Comparison of ENCODE assay signal across 23 cellular contexts in the genomic region with DNA sequence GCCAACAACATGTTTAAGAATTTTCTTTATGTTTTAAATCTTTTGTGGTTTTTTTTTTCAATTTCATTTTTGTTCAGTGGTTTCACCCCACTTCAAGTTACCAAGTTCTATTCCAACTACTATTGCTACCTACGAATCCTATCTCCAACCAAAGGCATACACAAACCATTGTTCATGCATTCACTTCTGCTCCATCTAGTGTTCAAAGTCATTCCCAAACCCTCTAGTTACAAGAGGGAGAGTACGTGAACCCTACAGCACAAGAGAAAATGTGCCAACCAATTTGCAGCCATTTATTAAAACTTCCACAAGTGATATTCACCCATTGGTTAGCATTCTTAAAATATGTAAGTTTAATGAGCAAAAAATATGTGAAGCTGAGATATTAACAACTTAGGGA.
DNase-seq lines count a peak whose midpoint lies in the region; ATAC-seq and TF ChIP-seq lines count a peak whose summit lies in the region.
"Had no signal": no experiment of that assay in that cellular context is flagged by ENCODE, and none has a peak within 500 bp of the region (broad histone marks: within the 10 kb centered on the region; RNA-seq: fewer than 3 reads in every experiment).

No MANE protein-coding gene starts in this region.

- TF ChIP-seq POLR2A in breast epithelium (IDR thresholded peaks at IDR 0.05) (no peak), lower leg skin (IDR thresholded peaks at IDR 0.05) (no peak)

- DNase-seq in MCF 10A (ENCODE audit: unreplicated experiment) (peak; percentile 11), breast epithelium (ENCODE audit: low spot score in 2 of 2) (no peak), endodermal cell (no peak), mucosa of descending colon (no peak), islet precursor cell (no peak), lower leg skin (ENCODE audit: low spot score in 2 of 2) (no peak)
- DNase-seq in activated T-cell treated with anti-CD3 and anti-CD28 coated beads, Interleukin-2, amount 50 U/mL, for 72 hours = no peak
- DNase-seq: activated CD4-positive, alpha-beta T cell treated with anti-CD3 and anti-CD28 coated beads for 4 hours; activated gamma-delta T cell; adrenal gland; caudate nucleus; CD4-positive, alpha-beta memory T cell; DMS79 treated with DMSO at 0.1 percent for 48 hours; left lung; NCI-H2081; NCI-H526 treated with DMSO at 0.1 percent for 48 hours; stimulated activated CD4-positive, alpha-beta T cell treated with anti-CD3 and anti-CD28 coated beads, Interleukin-12 subunit alpha, Interleukin-12 subunit beta, amount 100 ng/mL, for 4 hours; stimulated activated CD8-positive, alpha-beta memory T cell treated with anti-CD3 and anti-CD28 coated beads, Interleukin-4, amount 100 ng/mL, for 48 hours; substantia nigra had no signal

- H3K27ac Mint-ChIP-seq in MCF 10A (ENCODE audit: low read depth, unreplicated experiment) = no peak overlapping the region
- H3K27ac Mint-ChIP-seq in endodermal cell = no peak overlapping the region
- H3K27ac Mint-ChIP-seq in activated T-cell treated with anti-CD3 and anti-CD28 coated beads, Interleukin-2, amount 50 U/mL, for 72 hours = no peak overlapping the region
- H3K27ac Mint-ChIP-seq: CD4-positive, alpha-beta memory T cell had no signal

- no peak overlapping the region for H3K9ac ChIP-seq in endodermal cell (ENCODE audit: extremely low read depth, low read length, poor library complexity, severe bottlenecking)

- intact Hi-C loops in MCF 10A (cut with micrococcal nuclease) = loop anchor here (1.0 kb wide), 1 partner anchor 417 kb away; no protein-coding TSS in a partner anchor
- intact Hi-C loops in breast epithelium (cut with DNase I; ENCODE audit: low total_unique reads) = loop anchor here (1.0 kb wide), 1 partner anchor 8 kb away; no protein-coding TSS in a partner anchor
- intact Hi-C loops in mucosa of descending colon (cut with DNase I, micrococcal nuclease) = no loop called here
- intact Hi-C loops in lower leg skin (cut with DNase I; ENCODE audit: low total_unique reads) = no loop called here

- H3K9me3 Mint-ChIP-seq in MCF 10A (ENCODE audit: unreplicated experiment) = no peaks in the 10 kb centered on the region
- H3K9me3 Mint-ChIP-seq in endodermal cell = no peaks in the 10 kb centered on the region
- H3K9me3 Mint-ChIP-seq in activated T-cell treated with anti-CD3 and anti-CD28 coated beads, Interleukin-2, amount 50 U/mL, for 72 hours = peaks cover 5 to 10% of the 10 kb centered on the region in 2 donors

- TF ChIP-seq CTCF in MCF 10A (IDR thresholded peaks at IDR 0.05; ENCODE audit: unreplicated experiment) = peak; percentile 7
- TF ChIP-seq CTCF in breast epithelium (IDR thresholded peaks at IDR 0.05) = no peak
- TF ChIP-seq CTCF in endodermal cell (conservative IDR thresholded peaks at IDR 0.05) = peak; percentile 58
- no peak for TF ChIP-seq CTCF in mucosa of descending colon (IDR thresholded peaks at IDR 0.05)
- no peak for TF ChIP-seq CTCF in lower leg skin (IDR thresholded peaks at IDR 0.05)

- H3K36me3 Mint-ChIP-seq in MCF 10A (ENCODE audit: insufficient read depth, unreplicated experiment) (no peaks in the 10 kb centered on the region), endodermal cell (ENCODE audit: low read depth) (no peaks in the 10 kb centered on the region)
- no peaks in the 10 kb centered on the region for H3K36me3 Mint-ChIP-seq in activated T-cell treated with anti-CD3 and anti-CD28 coated beads, Interleukin-2, amount 50 U/mL, for 72 hours (ENCODE audit: insufficient read depth in 2 of 2)
- H3K36me3 Mint-ChIP-seq: CD4-positive, alpha-beta memory T cell had no signal

- CTCF ChIA-PET in MCF 10A (lab: Yijun Ruan, JAX) = interaction anchor here (1.1 kb wide), 1 partner anchor 9 kb away, joined by 3 read pairs; no protein-coding TSS in a partner anchor

- no peak overlapping the region for H3K4me3 Mint-ChIP-seq in MCF 10A (ENCODE audit: unreplicated experiment)
- no peak overlapping the region for H3K4me3 Mint-ChIP-seq in endodermal cell
- H3K4me3 Mint-ChIP-seq in activated T-cell treated with anti-CD3 and anti-CD28 coated beads, Interleukin-2, amount 50 U/mL, for 72 hours = no peak overlapping the region
- H3K4me3 Mint-ChIP-seq: CD4-positive, alpha-beta memory T cell had no signal

- POLR2A ChIA-PET in MCF 10A (lab: Yijun Ruan, JAX) = no interaction called here

- H3K27me3 Mint-ChIP-seq in MCF 10A (ENCODE audit: insufficient read depth, unreplicated experiment) (peaks cover 100% of the 10 kb centered on the region), endodermal cell (ENCODE audit: insufficient read depth) (no peaks in the 10 kb centered on the region)
- no peaks in the 10 kb centered on the region for H3K27me3 Mint-ChIP-seq in activated T-cell treated with anti-CD3 and anti-CD28 coated beads, Interleukin-2, amount 50 U/mL, for 72 hours (ENCODE audit: low read depth)
- H3K27me3 Mint-ChIP-seq: CD4-positive, alpha-beta memory T cell had no signal

- no TSS peak for BruUV-seq in MCF 10A (replicated peaks; lab: Mats Ljungman, UMichigan)

- H3K27me3 ChIP-seq in breast epithelium = no peaks in the 10 kb centered on the region
- H3K27me3 ChIP-seq in endodermal cell (ENCODE audit: control insufficient read depth, insufficient read depth, low read length, poor library complexity, severe bottlenecking) = no peaks in the 10 kb centered on the region
- H3K27me3 ChIP-seq: adrenal gland, esophagus muscularis mucosa, left lung, vagina had no signal

- no peaks in the 10 kb centered on the region for H3K4me1 Mint-ChIP-seq in MCF 10A (ENCODE audit: insufficient read depth, unreplicated experiment)
- H3K4me1 Mint-ChIP-seq in endodermal cell = peaks cover 5% of the 10 kb centered on the region
- no peaks in the 10 kb centered on the region for H3K4me1 Mint-ChIP-seq in activated T-cell treated with anti-CD3 and anti-CD28 coated beads, Interleukin-2, amount 50 U/mL, for 72 hours (ENCODE audit: low read depth)
- H3K4me1 Mint-ChIP-seq: CD4-positive, alpha-beta memory T cell had no signal

- H3K4me1 ChIP-seq in breast epithelium = no peaks in the 10 kb centered on the region
- no peaks in the 10 kb centered on the region for H3K4me1 ChIP-seq in endodermal cell (ENCODE audit: control insufficient read depth, insufficient read depth, low read length)
- H3K4me1 ChIP-seq in mucosa of descending colon (ENCODE audit: low read depth) = no peaks in the 10 kb centered on the region
- H3K4me1 ChIP-seq: adrenal gland, esophagus muscularis mucosa, left lung, vagina had no signal

- H3K36me3 ChIP-seq in breast epithelium = no peaks in the 10 kb centered on the region
- H3K36me3 ChIP-seq in endodermal cell (ENCODE audit: control insufficient read depth, insufficient read depth, low read length) = no peaks in the 10 kb centered on the region
- no peaks in the 10 kb centered on the region for H3K36me3 ChIP-seq in mucosa of descending colon (ENCODE audit: low read depth)
- H3K36me3 ChIP-seq: adrenal gland, esophagus muscularis mucosa, left lung, vagina had no signal

- 80 to 88% methylated on average over 1 to 2 of the region's 2 CpGs for WGBS in endodermal cell (ENCODE audit: insufficient coverage in 1 of 2, insufficient read length in 1 of 2), 2 experiments
- 79 to 81% methylated on average over 2 of the region's 2 CpGs for WGBS in lower leg skin, 2 donors

- H3K27ac ChIP-seq in breast epithelium = no peak overlapping the region
- H3K27ac ChIP-seq in endodermal cell (ENCODE audit: low read depth, low read length) = no peak overlapping the region
- H3K27ac ChIP-seq: adrenal gland, esophagus muscularis mucosa, left lung, vagina had no signal

- H3K9me3 ChIP-seq in breast epithelium (no peaks in the 10 kb centered on the region), endodermal cell (ENCODE audit: control insufficient read depth, low read length) (no peaks in the 10 kb centered on the region), mucosa of descending colon (no peaks in the 10 kb centered on the region)
- H3K9me3 ChIP-seq: adrenal gland, esophagus muscularis mucosa, left lung, vagina had no signal

- peak; percentile 61; the same call in 2 of the 3 replicates for ATAC-seq in SK-N-SH treated with all-trans-retinoic acid at 6 μM for 48 hours
- ATAC-seq in mucosa of descending colon = no peak
- no peak for ATAC-seq in activated T-cell treated with anti-CD3 and anti-CD28 coated beads, Interleukin-2, amount 50 U/mL, for 72 hours (replicated peaks in 1 of 2)
- ATAC-seq: left lung, Panc1 had no signal

- no peak overlapping the region for H3K4me3 ChIP-seq in breast epithelium
- H3K4me3 ChIP-seq in endodermal cell (ENCODE audit: low read length) = no peak overlapping the region
- H3K4me3 ChIP-seq in mucosa of descending colon = no peak overlapping the region
- H3K4me3 ChIP-seq in lower leg skin (ENCODE audit: low read depth, poor library complexity, severe bottlenecking) = no peak overlapping the region
- H3K4me3 ChIP-seq: adrenal gland, esophagus muscularis mucosa, left lung, vagina had no signal

TF ChIP-seq in SK-N-SH treated with all-trans-retinoic acid at 6 μM for 48 hours, 23 proteins besides CTCF, POLR2A, EP300 and RAD21 (continues in another document):
- TF ChIP-seq TSHZ2 (CRISPR knock-in tag; IDR thresholded peaks at IDR 0.05) (no peak), ZFP3 (CRISPR knock-in tag; IDR thresholded peaks at IDR 0.05) (no peak), CSDC2 (CRISPR knock-in tag; IDR thresholded peaks at IDR 0.05) (no peak), ZFP30 (CRISPR knock-in tag; IDR thresholded peaks at IDR 0.05) (no peak), ISL1 (CRISPR knock-in tag; IDR thresholded peaks at IDR 0.05) (no peak), ESRRG (CRISPR knock-in tag; IDR thresholded peaks at IDR 0.05) (no peak), BACH2 (CRISPR knock-in tag; IDR thresholded peaks at IDR 0.05; ENCODE audit: borderline replicate concordance) (no peak)

Comparison
In these comparisons a context has a peak if more than half of its experiments do, and no peak if none do; other contexts are left out.
1. CTCF ChIP-seq: peak in MCF 10A (single experiment) and endodermal cell (single experiment); none in breast epithelium (0 of 3), mucosa of descending colon (single experiment) and lower leg skin (0 of 3).
2. intact Hi-C loops: an anchor here in MCF 10A (1.0 kb wide) and breast epithelium (1.0 kb wide); none called in mucosa of descending colon and lower leg skin.